7 cellular contexts compared by ENCODE assay signal in the genomic region with DNA sequence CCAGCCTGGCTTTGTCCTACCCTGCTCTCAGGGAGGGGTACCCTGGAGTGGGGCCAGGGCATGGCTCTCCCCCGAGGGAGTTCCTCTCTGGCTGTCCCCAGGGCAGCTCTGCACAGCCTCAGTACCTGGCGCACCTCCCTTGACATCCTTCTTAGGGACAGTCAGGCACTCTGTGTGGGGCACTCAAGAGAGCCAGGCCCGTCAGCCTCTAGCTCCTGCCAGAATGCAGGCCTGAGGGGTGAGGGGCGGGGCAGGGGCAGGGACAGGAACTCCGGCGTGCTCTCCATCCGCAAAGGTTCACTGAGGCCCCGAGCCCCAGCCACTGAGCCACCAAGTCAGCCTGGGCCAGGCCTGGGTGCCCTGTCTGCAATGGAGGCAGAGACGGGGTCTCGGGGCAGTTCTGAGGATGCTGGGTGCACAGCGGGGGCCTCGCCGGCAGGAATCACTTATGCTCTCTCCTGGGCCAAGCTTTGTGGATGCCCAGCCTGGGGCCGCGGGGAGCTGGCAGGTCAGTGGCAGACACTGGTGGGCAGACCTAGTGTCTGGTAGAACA. TPM values are rescaled to one million over a fixed set of nuclear protein-coding genes. Genes with fewer than 3 reads are reported as not detected.
A peak's percentile ranks its signal among the peaks of the same experiment; 100 is the strongest.
DNase-seq lines count a peak whose midpoint lies in the region; ATAC-seq lines count a peak whose summit lies in the region.

No MANE protein-coding gene starts in this region.

- peaks cover 9% of the 10 kb centered on the region for H3K36me3 ChIP-seq in adipocyte (ENCODE audit: control insufficient read depth, insufficient read depth, low read length, severe bottlenecking)

- ATAC-seq in GM19023 (IDR thresholded peaks at IDR 0.05; ENCODE audit: unreplicated experiment) (peak; percentile 21), HG02884 (IDR thresholded peaks at IDR 0.05; ENCODE audit: unreplicated experiment) (peak; percentile 13), HG02970 (IDR thresholded peaks at IDR 0.05; ENCODE audit: low FRiP score, unreplicated experiment) (no peak)

- H3K4me1 ChIP-seq in adipocyte (ENCODE audit: control insufficient read depth, insufficient read depth, low read length) (peaks cover 38% of the 10 kb centered on the region), mononuclear cell (ENCODE audit: insufficient read depth, low read length) (peaks cover 32% of the 10 kb centered on the region)

- DNase-seq in adipocyte (ENCODE audit: low read depth) (no peak), NCI-H1930 (lab: John Stamatoyannopoulos, UW) (no peak), NCI-H2081 treated with DMSO at 0.1 percent for 48 hours (lab: John Stamatoyannopoulos, UW) (no peak)

- H3K4me3 ChIP-seq in adipocyte (ENCODE audit: low read length), result no peak overlapping the region
- H3K4me3 ChIP-seq in mononuclear cell (ENCODE audit: low read length), result peak overlapping the region; percentile 53

- peaks cover 9% of the 10 kb centered on the region for H3K9me3 ChIP-seq in adipocyte (ENCODE audit: control insufficient read depth, low read length)
- no peaks in the 10 kb centered on the region for H3K9me3 ChIP-seq in mononuclear cell (ENCODE audit: low read depth, low read length)

- H3K27me3 ChIP-seq in adipocyte (replicated peaks; ENCODE audit: control insufficient read depth, insufficient read depth, low read length), result no peaks in the 10 kb centered on the region
- no peaks in the 10 kb centered on the region for H3K27me3 ChIP-seq in mononuclear cell (ENCODE audit: insufficient read depth, low read length)

- H3K9ac ChIP-seq in adipocyte (ENCODE audit: low read length), result peak overlapping the region; percentile 13

RNA-seq across cellular contexts. Expression of a gene that starts 10.1 kb away (rescaled TPM):
- total RNA-seq in mononuclear cell, result 15.2 TPM
